In genomic region chr4:26850528-26850927, GRCh38 we compare ENCODE assay signal across 25 cellular contexts. TPM values are rescaled to one million over a fixed set of nuclear protein-coding genes. Genes with fewer than 3 reads are reported as not detected.
DNase-seq lines count a peak whose midpoint lies in the region; ATAC-seq, FAIRE-seq and TF ChIP-seq lines count a peak whose summit lies in the region.
"Had no signal": no experiment of that assay in that cellular context is flagged by ENCODE, and none has a peak within 500 bp of the region (broad histone marks: within the 10 kb centered on the region; RNA-seq: fewer than 3 reads in every experiment).

No MANE protein-coding gene starts in this region.

- peaks cover 23 to 36% (median 32%) of the 10 kb centered on the region in 10 experiments for H3K4me1 ChIP-seq in BLaER1 treated with 17β-estradiol and CSF1 and Interleukin-3, amounts not matched to agents 10 nM and 100 nM
- H3K4me1 ChIP-seq in K562 (replicated peaks in 1 of 2; ENCODE audit: control insufficient read depth in 2 of 2, insufficient read depth in 2 of 2, low read length in 2 of 2) (no peaks in the 10 kb centered on the region; a peak in 1 of 5 replicates), HepG2 (ENCODE audit: insufficient read depth, low read length) (no peaks in the 10 kb centered on the region)
- H3K4me1 ChIP-seq: A549 had no signal

- peak overlapping the region; percentile 1 to 85 (median 25); a peak in 15 of 22 replicates for H3K4me2 ChIP-seq in BLaER1 treated with 17β-estradiol and CSF1 and Interleukin-3, amounts not matched to agents 10 nM and 100 nM
- H3K4me2 ChIP-seq in K562 (ENCODE audit: insufficient read depth, low read length) (no peak overlapping the region), HepG2 (ENCODE audit: low read depth, low read length) (no peak overlapping the region)
- H3K4me2 ChIP-seq: A549 had no signal

- peaks cover 3 to 42% (median 27%) of the 10 kb centered on the region in 11 experiments; a peak in 19 of 22 replicates for H3K9me3 ChIP-seq in BLaER1 treated with 17β-estradiol and CSF1 and Interleukin-3, amounts not matched to agents 10 nM and 100 nM (replicated peaks in 1 of 11)
- H3K9me3 ChIP-seq in K562 (replicated peaks; ENCODE audit: control insufficient read depth, insufficient read depth, low read depth, low read length) (no peaks in the 10 kb centered on the region), HepG2 (ENCODE audit: low read length) (no peaks in the 10 kb centered on the region), MG63 (no peaks in the 10 kb centered on the region)
- H3K9me3 ChIP-seq: A549 had no signal

- BruUV-seq in K562 (replicated peaks; lab: Mats Ljungman, UMichigan), result no TSS peak
- no TSS peak for BruUV-seq in HepG2 (replicated peaks; lab: Mats Ljungman, UMichigan)

- H4K20me1 ChIP-seq in BLaER1 treated with 17β-estradiol and CSF1 and Interleukin-3, amounts not matched to agents 10 nM and 100 nM, result 0 out of 22 replicates have a peak, but pooled peaks cover 0 to 4% (median 0%) of the 10 kb centered on the region in 11 experiments
- H4K20me1 ChIP-seq in K562 (replicated peaks; ENCODE audit: control insufficient read depth, insufficient read depth, low read length), result no peaks in the 10 kb centered on the region
- H4K20me1 ChIP-seq in HepG2 (ENCODE audit: insufficient read depth, low read length), result no peaks in the 10 kb centered on the region

- in situ Hi-C loops in K562 (cut with MboI) (no loop called here), HepG2 (cut with HindIII; ENCODE audit: extremely low pct_ligation_motif_present, low pct_unique_long_range_greater_than_20kb) (no loop called here)

- H3K27ac ChIP-seq in BLaER1 treated with 17β-estradiol and CSF1 and Interleukin-3, amounts not matched to agents 10 nM and 100 nM, result peak overlapping the region in 5 of 11 experiments; percentile 2 to 47 (median 24); a peak in 6 of 22 replicates
- no peak overlapping the region for H3K27ac ChIP-seq in K562 (ENCODE audit: extremely low read depth, low read depth, low read length)
- no peak overlapping the region for H3K27ac ChIP-seq in HepG2 (ENCODE audit: extremely low read length, insufficient read depth, low read length)
- H3K27ac ChIP-seq: 22Rv1, A549 had no signal

- H2AFZ ChIP-seq in K562 (ENCODE audit: low read depth, low read length) (no peak overlapping the region), HepG2 (ENCODE audit: low read length) (no peak overlapping the region)

- H3K36me3 ChIP-seq in BLaER1 treated with 17β-estradiol and CSF1 and Interleukin-3, amounts not matched to agents 10 nM and 100 nM, result no peaks in the 10 kb centered on the region
- H3K36me3 ChIP-seq in K562 (ENCODE audit: control insufficient read depth, insufficient read depth, low read length) (no peaks in the 10 kb centered on the region), HepG2 (replicated peaks in 1 of 2; ENCODE audit: control insufficient read depth in 1 of 2, insufficient read depth in 2 of 2, low read length in 2 of 2) (no peaks in the 10 kb centered on the region), MG63 (no peaks in the 10 kb centered on the region)

- H3K79me2 ChIP-seq in K562 (ENCODE audit: control insufficient read depth, insufficient read depth, low read length) (no peaks in the 10 kb centered on the region), HepG2 (ENCODE audit: insufficient read depth, low read length) (no peaks in the 10 kb centered on the region)

- TF ChIP-seq EP300 in K562 (IDR thresholded peaks at IDR 0.05; ENCODE audit: low read length) (no peak), HepG2 (IDR thresholded peaks at IDR 0.05; ENCODE audit: low read depth in 2 of 2, low read length in 2 of 2) (no peak), HepG2 (CRISPR knock-in tag; IDR thresholded peaks at IDR 0.05; ENCODE audit: borderline replicate concordance) (no peak)

- H3K27me3 ChIP-seq in BLaER1 treated with 17β-estradiol and CSF1 and Interleukin-3, amounts not matched to agents 10 nM and 100 nM, result no peaks in the 10 kb centered on the region
- H3K27me3 ChIP-seq in K562 (ENCODE audit: control insufficient read depth in 2 of 2, insufficient read depth in 2 of 2, low read length in 2 of 2), result no peaks in the 10 kb centered on the region
- H3K27me3 ChIP-seq in HepG2 (ENCODE audit: control insufficient read depth in 1 of 2, insufficient read depth in 2 of 2, low read length in 2 of 2), result no peaks in the 10 kb centered on the region
- H3K27me3 ChIP-seq in MG63, result no peaks in the 10 kb centered on the region

- CTCF ChIA-PET in K562 (lab: Yijun Ruan, JAX; ENCODE audit: low intra/inter-chr PET ratio) (no interaction called here), HepG2 (lab: Yijun Ruan, JAX; ENCODE audit: low intra/inter-chr PET ratio, low total read pairs) (no interaction called here)

- no peak for DNase-seq in K562 (ENCODE audit: extremely low read depth in 1 of 4, low spot score in 3 of 4)
- no peak for DNase-seq in HepG2 (ENCODE audit: low spot score)
- peak; percentile 59 for DNase-seq in pons (ENCODE audit: low spot score)
- no peak for DNase-seq in NCI-H2171 (lab: John Stamatoyannopoulos, UW)
- no peak for DNase-seq in cortex of kidney (lab: John Stamatoyannopoulos, UW)
- no peak for DNase-seq in MG63
- DNase-seq in NCI-H526 (lab: John Stamatoyannopoulos, UW), result no peak
- DNase-seq: AML-193; C1 segment of cervical spinal cord; CD4-positive, alpha-beta memory T cell; CD4-positive, CD25-positive, alpha-beta regulatory T cell; CD8-positive, alpha-beta memory T cell; COR-L47; DMS 273 treated with DMSO at 0.1 percent for 48 hours; DMS153; DMS53; DMS79; DND-41; EL; GDM1 had no signal

- no peak for TF ChIP-seq POLR2A in K562 (conservative IDR thresholded peaks at IDR 0.05)
- TF ChIP-seq POLR2A in HepG2 (IDR thresholded peaks at IDR 0.05; ENCODE audit: insufficient read depth in 1 of 2, low read depth in 2 of 2, low read length in 2 of 2), result no peak

- no peak for TF ChIP-seq CTCF in K562 (IDR thresholded peaks at IDR 0.05 in 2 of 3, conservative IDR thresholded peaks at IDR 0.05 in 1 of 3; ENCODE audit: insufficient read depth in 2 of 3, low read depth in 1 of 3, low read length in 3 of 3)
- TF ChIP-seq CTCF in HepG2 (CRISPR knock-in tag; IDR thresholded peaks at IDR 0.05), result no peak

- 0% methylated on average over 1 of the region's 1 CpG for WGBS in K562 (ENCODE audit: insufficient coverage, low coverage, missing lambda C conversion rate)
- 9% methylated on average over 1 of the region's 1 CpG for WGBS in HepG2 (ENCODE audit: low lambda C conversion rate)

- intact Hi-C loops in K562 (cut with micrococcal nuclease), result loop anchor here (10.0 kb wide), 1 partner anchor 116 kb away; no protein-coding TSS in a partner anchor
- intact Hi-C loops in HepG2 (cut with micrococcal nuclease; ENCODE audit: unreplicated experiment), result no loop called here

- TF ChIP-seq RAD21 in K562 (CRISPR knock-in tag; conservative IDR thresholded peaks at IDR 0.05 in 1 of 2, IDR thresholded peaks at IDR 0.05 in 1 of 2) (no peak), HepG2 (CRISPR knock-in tag; IDR thresholded peaks at IDR 0.05) (no peak)

- no peak overlapping the region for H3K4me3 ChIP-seq in BLaER1 treated with 17β-estradiol and CSF1 and Interleukin-3, amounts not matched to agents 10 nM and 100 nM
- no peak overlapping the region for H3K4me3 ChIP-seq in K562
- H3K4me3 ChIP-seq in HepG2 (replicated peaks in 1 of 3; ENCODE audit: insufficient read depth in 1 of 3, low read depth in 2 of 3, low read length in 3 of 3), result no peak overlapping the region
- no peak overlapping the region for H3K4me3 ChIP-seq in MG63
- H3K4me3 ChIP-seq: A549, GM12878 had no signal

- POLR2A ChIA-PET in K562 (lab: Yijun Ruan, JAX), result no interaction called here
- POLR2A ChIA-PET in HepG2 (lab: Yijun Ruan, JAX), result no interaction called here

- FAIRE-seq in K562 (lab: Jason Lieb, UNC) (no peak), HepG2 (lab: Jason Lieb, UNC) (no peak)
- FAIRE-seq: A549, GM12878, GM18507 had no signal

- ATAC-seq in K562 (no peak), HepG2 (no peak)
- ATAC-seq: A549, GM12878 had no signal

- H3K9ac ChIP-seq in BLaER1 treated with 17β-estradiol and CSF1 and Interleukin-3, amounts not matched to agents 10 nM and 100 nM, result 0 out of 22 replicates have a peak overlapping the region, but pooled peaks of 1 of the 11 experiments have one; percentile 12
- H3K9ac ChIP-seq in K562 (ENCODE audit: insufficient read depth in 1 of 2, low read depth in 2 of 2, low read length in 2 of 2) (no peak overlapping the region), HepG2 (ENCODE audit: insufficient read depth, low read depth, low read length) (no peak overlapping the region)

- H3K9me1 ChIP-seq in K562 (ENCODE audit: control insufficient read depth, insufficient read depth, low read length), result no peaks in the 10 kb centered on the region

RNA-seq across cellular contexts. Expression of gene STIM2, which starts 10.1 kb away (rescaled TPM):
- total RNA-seq in K562 (2011; cell fraction: chromatin; rRNA removed; ENCODE audit: low replicate concordance), result 20.8 and 31.2 TPM in 2 replicates
- 19.7 and 25.0 TPM in 2 replicates for total RNA-seq in K562 (2011; cell fraction: nucleolus; rRNA removed)
- 29.2 and 44.9 TPM in 2 replicates for total RNA-seq in K562 (2011; cell fraction: nucleoplasm; rRNA removed)
- total RNA-seq in K562 (2014; rRNA removed) (12.8 and 13.3 TPM in 2 replicates), K562 (2014; rRNA removed; fragmentation: Illumina TruSeq; extraction: Trizol) (13.8 and 15.4 TPM in 2 replicates), K562 (2015; rRNA removed; fragmentation: Illumina TruSeq; extraction: Trizol) (17.6 and 21.8 TPM in 2 replicates), K562 (2021) (25.7 and 26.8 TPM in 2 replicates), HepG2 (2016; rRNA removed; fragmentation: Illumina TruSeq; extraction: Trizol) (8.2 and 19.3 TPM in 2 replicates)
- polyA plus RNA-seq in K562 (2011; rRNA removed) (20.4 and 25.6 TPM in 2 replicates), K562 (2014; fragmentation: Illumina TruSeq; extraction: Trizol) (11.3 and 14.8 TPM in 2 replicates), K562 (2014; fragmentation: Nextera tagmentation; extraction: Ambion mirVana) (10 to 100 TPM in 1 of 2 experiments, 1 to 10 TPM in 1; 7.2 to 12.6 TPM), K562 (2014; rRNA removed) (16.7 TPM in 2 replicates), HepG2 (2011; rRNA removed) (19.4 and 22.3 TPM in 2 replicates)
- 15.5 and 16.3 TPM in 2 replicates for polyA plus RNA-seq in K562 (2011; cell fraction: cytosol; rRNA removed)
- 77.9 and 90.8 TPM in 2 replicates for polyA plus RNA-seq in K562 (2011; cell fraction: nucleus; rRNA removed)
- 18.2 and 24.6 TPM in 2 replicates for polyA plus RNA-seq in K562 (2012)
- polyA minus RNA-seq in K562 (2011; rRNA and poly(A)+ RNA removed), result 15.1 and 23.5 TPM in 2 replicates
- polyA minus RNA-seq in K562 (2011; cell fraction: cytosol; rRNA and poly(A)+ RNA removed), result 5.2 and 6.7 TPM in 2 replicates
- 22.5 and 32.1 TPM in 2 replicates for polyA minus RNA-seq in K562 (2011; cell fraction: nucleus; rRNA and poly(A)+ RNA removed)
- total RNA-seq in HepG2 (2016; cell fraction: cytosol; rRNA removed; fragmentation: Illumina TruSeq; extraction: Trizol; ENCODE audit: low read depth), result 3.5 and 6.1 TPM in 2 replicates
- total RNA-seq in HepG2 (2016; cell fraction: insoluble cytoplasmic fraction; rRNA removed; fragmentation: Illumina TruSeq; extraction: Trizol), result 9.9 and 21.5 TPM in 2 replicates
- total RNA-seq in HepG2 (2016; cell fraction: membrane; rRNA removed; fragmentation: Illumina TruSeq; extraction: Trizol), result 6.0 and 6.1 TPM in 2 replicates
- 33.3 and 39.0 TPM in 2 replicates for total RNA-seq in HepG2 (2016; cell fraction: nucleus; rRNA removed; fragmentation: Illumina TruSeq; extraction: Trizol)
- polyA plus RNA-seq in HepG2 (2011; cell fraction: cytosol; rRNA removed), result 7.8 and 10.6 TPM in 2 replicates
- 48.3 and 53.9 TPM in 2 replicates for polyA plus RNA-seq in HepG2 (2011; cell fraction: nucleus; rRNA removed)
- polyA plus RNA-seq in HepG2 (2012), result 15.2 and 16.9 TPM in 2 replicates
- polyA plus RNA-seq in HepG2 (2016; cell fraction: cytosol; fragmentation: Illumina TruSeq; extraction: Trizol; ENCODE audit: low read depth), result 2.1 and 3.3 TPM in 2 replicates
- 7.2 and 7.9 TPM in 2 replicates for polyA plus RNA-seq in HepG2 (2016; cell fraction: insoluble cytoplasmic fraction; fragmentation: Illumina TruSeq; extraction: Trizol; ENCODE audit: low read depth)
- polyA plus RNA-seq in HepG2 (2016; cell fraction: membrane; fragmentation: Illumina TruSeq; extraction: Trizol; ENCODE audit: low read depth), result 3.2 and 4.3 TPM in 2 replicates
- 47.5 and 50.9 TPM in 2 replicates for polyA plus RNA-seq in HepG2 (2016; cell fraction: nucleus; fragmentation: Illumina TruSeq; extraction: Trizol; ENCODE audit: insufficient read depth, low read depth)
- polyA minus RNA-seq in HepG2 (2011; rRNA and poly(A)+ RNA removed; ENCODE audit: low replicate concordance), result 26.2 and 31.6 TPM in 2 replicates
- 6.8 and 8.5 TPM in 2 replicates for polyA minus RNA-seq in HepG2 (2011; cell fraction: cytosol; rRNA and poly(A)+ RNA removed)
- 42.7 and 42.8 TPM in 2 replicates for polyA minus RNA-seq in HepG2 (2011; cell fraction: nucleus; rRNA and poly(A)+ RNA removed)
- total RNA-seq in MG63 (2014; rRNA removed; shearing (Covaris generic); ENCODE audit: low replicate concordance), result 15.7 and 19.7 TPM in 2 replicates

Comparison
In these comparisons a context has a peak if more than half of its experiments do, and no peak if none do; other contexts are left out.
1. H3K4me2 ChIP-seq: peak in BLaER1 treated with 17β-estradiol and CSF1 and Interleukin-3, amounts not matched to agents 10 nM and 100 nM (11 of 11); none in K562 (single experiment) and HepG2 (single experiment).